In the genomic region with DNA sequence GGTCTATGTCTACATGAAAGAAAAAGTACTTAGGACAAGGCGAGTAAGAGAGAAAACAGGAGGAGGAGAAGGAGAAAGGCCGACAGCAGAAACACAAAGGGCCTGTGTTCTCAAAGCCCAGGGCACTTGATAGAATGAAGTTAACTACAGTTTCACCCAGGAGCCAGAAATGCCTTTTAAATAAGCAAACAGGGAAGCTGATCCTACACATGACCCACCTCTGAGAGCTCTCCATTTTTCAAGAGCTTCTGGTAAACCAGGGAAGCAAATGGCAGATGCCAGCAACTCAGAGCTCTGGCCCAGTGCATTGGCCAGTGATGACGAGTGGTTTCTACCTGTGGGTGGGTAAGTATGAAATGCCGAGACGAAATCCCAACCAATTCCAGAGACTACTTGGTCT, we compare ENCODE assay signal across 19 cellular contexts.
DNase-seq lines count a peak whose midpoint lies in the region; ATAC-seq and TF ChIP-seq lines count a peak whose summit lies in the region.
"Had no signal": no experiment of that assay in that cellular context is flagged by ENCODE, and none has a peak within 500 bp of the region (broad histone marks: within the 10 kb centered on the region; RNA-seq: fewer than 3 reads in every experiment).

No MANE protein-coding gene starts in this region.

- peak overlapping the region; percentile 31 for H3K4me3 Mint-ChIP-seq in neural crest cell
- H3K4me3 Mint-ChIP-seq: activated CD4-positive, alpha-beta memory T cell treated with anti-CD3 and anti-CD28 coated beads for 36 hours; memory B cell had no signal

- H3K4me1 Mint-ChIP-seq in neural crest cell, result peaks cover 62% of the 10 kb centered on the region
- H3K4me1 Mint-ChIP-seq: memory B cell had no signal

- H3K36me3 Mint-ChIP-seq in neural crest cell (ENCODE audit: low read depth), result peaks cover 31% of the 10 kb centered on the region
- H3K36me3 Mint-ChIP-seq: activated CD4-positive, alpha-beta memory T cell treated with anti-CD3 and anti-CD28 coated beads for 36 hours had no signal

- DNase-seq in DMS153 (lab: John Stamatoyannopoulos, UW) (peak; percentile 65), NCI-H187 treated with DMSO at 0.1 percent for 48 hours (lab: John Stamatoyannopoulos, UW) (peak; percentile 61), RPMI7951 (ENCODE audit: low read depth) (peak; percentile 10), neural crest cell (ENCODE audit: low read depth, low spot score) (no peak), NCI-H2171 (lab: John Stamatoyannopoulos, UW) (no peak), NCI-H2171 treated with DMSO at 0.1 percent for 48 hours (lab: John Stamatoyannopoulos, UW) (no peak), NCI-H446 (lab: John Stamatoyannopoulos, UW) (no peak)
- DNase-seq: ACHN; activated CD4-positive, alpha-beta memory T cell treated with anti-CD3 and anti-CD28 coated beads for 36 hours; adrenal gland; Calu3; colonic mucosa; esophagus squamous epithelium; kidney glomerular epithelial cell; NCI-H146; OCI-M1; SHP77 treated with DMSO at 0.1 percent for 48 hours had no signal

- no peaks in the 10 kb centered on the region for H3K27me3 Mint-ChIP-seq in neural crest cell (ENCODE audit: low read depth)
- H3K27me3 Mint-ChIP-seq: activated CD4-positive, alpha-beta memory T cell treated with anti-CD3 and anti-CD28 coated beads for 36 hours; memory B cell had no signal

- no peak overlapping the region for H3K27ac Mint-ChIP-seq in neural crest cell (ENCODE audit: unreplicated experiment)
- H3K27ac Mint-ChIP-seq: activated CD4-positive, alpha-beta memory T cell treated with anti-CD3 and anti-CD28 coated beads for 36 hours; memory B cell had no signal

- TF ChIP-seq CTCF in neural crest cell (conservative IDR thresholded peaks at IDR 0.05), result no peak

- H3K9me3 Mint-ChIP-seq in neural crest cell, result no peaks in the 10 kb centered on the region
- H3K9me3 Mint-ChIP-seq: activated CD4-positive, alpha-beta memory T cell treated with anti-CD3 and anti-CD28 coated beads for 36 hours; memory B cell had no signal

- no peak for ATAC-seq in HG02678 (IDR thresholded peaks at IDR 0.05; ENCODE audit: unreplicated experiment)

Comparison
In these comparisons a context has a peak if more than half of its experiments do, and no peak if none do; other contexts are left out.
1. DNase-seq: peak in DMS153 (single experiment), NCI-H187 treated with DMSO at 0.1 percent for 48 hours (single experiment) and RPMI7951 (single experiment); none in neural crest cell (single experiment), NCI-H2171 (single experiment), NCI-H2171 treated with DMSO at 0.1 percent for 48 hours (single experiment) and NCI-H446 (0 of 2).